Comparison of ENCODE assay signal across 11 cellular contexts in genomic region chr15:67127334-67127664, GRCh38.
DNase-seq lines count a peak whose midpoint lies in the region; ATAC-seq and TF ChIP-seq lines count a peak whose summit lies in the region.
"Had no signal": no experiment of that assay in that cellular context is flagged by ENCODE, and none has a peak within 500 bp of the region (broad histone marks: within the 10 kb centered on the region; RNA-seq: fewer than 3 reads in every experiment).

No MANE protein-coding gene starts in this region.

- H3K4me3 ChIP-seq in BLaER1 treated with 17β-estradiol and CSF1 and Interleukin-3, amounts not matched to agents 10 nM and 100 nM: peak overlapping the region in 4 of 10 experiments; percentile 11 to 39 (median 22); a peak in 4 of 20 replicates
- no peak overlapping the region for H3K4me3 ChIP-seq in WERI-Rb-1 (ENCODE audit: low read depth, low read length)

- H3K9me3 Mint-ChIP-seq in central memory CD8-positive, alpha-beta T cell: no peaks in the 10 kb centered on the region
- no peaks in the 10 kb centered on the region for H3K9me3 Mint-ChIP-seq in natural killer cell treated with Interleukin-12 subunit alpha and Interleukin-12 subunit beta and Interleukin-15 and Interleukin-18, amount 100 ng/mL, for 72 hours
- H3K9me3 Mint-ChIP-seq: activated naive CD8-positive, alpha-beta T cell treated with anti-CD3 and anti-CD28 coated beads, Interleukin-2, amount 10 ng/mL, durations not matched to agents 7 days and 5 days had no signal

- no peak for TF ChIP-seq CTCF in WERI-Rb-1 (IDR thresholded peaks at IDR 0.05; ENCODE audit: low read depth, low read length)

- peak overlapping the region; percentile 77 to 97 (median 91) for H3K4me2 ChIP-seq in BLaER1 treated with 17β-estradiol and CSF1 and Interleukin-3, amounts not matched to agents 10 nM and 100 nM

- H3K4me3 Mint-ChIP-seq in central memory CD8-positive, alpha-beta T cell: no peak overlapping the region
- H3K4me3 Mint-ChIP-seq in natural killer cell treated with Interleukin-12 subunit alpha and Interleukin-12 subunit beta and Interleukin-15 and Interleukin-18, amount 100 ng/mL, for 72 hours: peak overlapping the region; percentile 52
- H3K4me3 Mint-ChIP-seq: activated naive CD8-positive, alpha-beta T cell treated with anti-CD3 and anti-CD28 coated beads, Interleukin-2, amount 10 ng/mL, durations not matched to agents 7 days and 5 days had no signal

- peaks cover 35 to 97% (median 73%) of the 10 kb centered on the region in 11 experiments; a peak in 21 of 22 replicates for H3K36me3 ChIP-seq in BLaER1 treated with 17β-estradiol and CSF1 and Interleukin-3, amounts not matched to agents 10 nM and 100 nM
- H3K36me3 ChIP-seq in WERI-Rb-1: no peaks in the 10 kb centered on the region

- no peaks in the 10 kb centered on the region for H3K27me3 ChIP-seq in BLaER1 treated with 17β-estradiol and CSF1 and Interleukin-3, amounts not matched to agents 10 nM and 100 nM
- no peaks in the 10 kb centered on the region for H3K27me3 ChIP-seq in WERI-Rb-1 (ENCODE audit: insufficient read depth, low read depth, severe bottlenecking)

- peaks cover 72% of the 10 kb centered on the region for H3K4me1 Mint-ChIP-seq in central memory CD8-positive, alpha-beta T cell
- H3K4me1 Mint-ChIP-seq in natural killer cell treated with Interleukin-12 subunit alpha and Interleukin-12 subunit beta and Interleukin-15 and Interleukin-18, amount 100 ng/mL, for 72 hours (ENCODE audit: low read depth in 2 of 2): peaks cover 43 to 47% of the 10 kb centered on the region in 2 donors

- H3K9ac ChIP-seq in BLaER1 treated with 17β-estradiol and CSF1 and Interleukin-3, amounts not matched to agents 10 nM and 100 nM: peak overlapping the region in 6 of 11 experiments; percentile 0 to 82 (median 78); a peak in 11 of 22 replicates

- H3K9me3 ChIP-seq in BLaER1 treated with 17β-estradiol and CSF1 and Interleukin-3, amounts not matched to agents 10 nM and 100 nM (replicated peaks in 1 of 11): no peaks in the 10 kb centered on the region
- H3K9me3 ChIP-seq in WERI-Rb-1 (ENCODE audit: severe bottlenecking): no peaks in the 10 kb centered on the region

- DNase-seq in HPDE6-E6E7 (ENCODE audit: extremely low spot score) (peak; percentile 84), NCI-H524 (lab: John Stamatoyannopoulos, UW) (no peak), iPS-NIHi7 (ENCODE audit: extremely low spot score) (no peak), WERI-Rb-1 (no peak)
- no peak for DNase-seq in central memory CD8-positive, alpha-beta T cell (ENCODE audit: low spot score in 2 of 2)
- no peak for DNase-seq in natural killer cell treated with Interleukin-12 subunit alpha and Interleukin-12 subunit beta and Interleukin-15 and Interleukin-18, amount 100 ng/mL, for 72 hours (ENCODE audit: low spot score)
- DNase-seq: NCI-H2227 treated with DMSO at 0.1 percent for 48 hours; stimulated activated CD4-positive, alpha-beta T cell treated with anti-CD3 and anti-CD28 coated beads, Interleukin-2, amount 100 ng/mL, for 48 hours had no signal

- peaks cover 97 to 100% (median 99%) of the 10 kb centered on the region in 10 experiments for H3K4me1 ChIP-seq in BLaER1 treated with 17β-estradiol and CSF1 and Interleukin-3, amounts not matched to agents 10 nM and 100 nM

- H3K27ac ChIP-seq in BLaER1 treated with 17β-estradiol and CSF1 and Interleukin-3, amounts not matched to agents 10 nM and 100 nM: peak overlapping the region in 10 of 11 experiments; percentile 4 to 95 (median 76); a peak in 16 of 22 replicates
- no peak overlapping the region for H3K27ac ChIP-seq in WERI-Rb-1

- no peaks in the 10 kb centered on the region for H3K27me3 Mint-ChIP-seq in central memory CD8-positive, alpha-beta T cell
- no peaks in the 10 kb centered on the region for H3K27me3 Mint-ChIP-seq in natural killer cell treated with Interleukin-12 subunit alpha and Interleukin-12 subunit beta and Interleukin-15 and Interleukin-18, amount 100 ng/mL, for 72 hours
- H3K27me3 Mint-ChIP-seq: activated naive CD8-positive, alpha-beta T cell treated with anti-CD3 and anti-CD28 coated beads, Interleukin-2, amount 10 ng/mL, durations not matched to agents 7 days and 5 days had no signal

- H3K36me3 Mint-ChIP-seq in central memory CD8-positive, alpha-beta T cell (ENCODE audit: insufficient read depth): peaks cover 10% of the 10 kb centered on the region
- H3K36me3 Mint-ChIP-seq in natural killer cell treated with Interleukin-12 subunit alpha and Interleukin-12 subunit beta and Interleukin-15 and Interleukin-18, amount 100 ng/mL, for 72 hours: no peaks in the 10 kb centered on the region

- peak overlapping the region; percentile 17 for H3K27ac Mint-ChIP-seq in central memory CD8-positive, alpha-beta T cell (ENCODE audit: low read depth)
- peak overlapping the region; percentile 66 to 77 for H3K27ac Mint-ChIP-seq in natural killer cell treated with Interleukin-12 subunit alpha and Interleukin-12 subunit beta and Interleukin-15 and Interleukin-18, amount 100 ng/mL, for 72 hours
- H3K27ac Mint-ChIP-seq: activated naive CD8-positive, alpha-beta T cell treated with anti-CD3 and anti-CD28 coated beads, Interleukin-2, amount 10 ng/mL, durations not matched to agents 7 days and 5 days had no signal

- H4K20me1 ChIP-seq in BLaER1 treated with 17β-estradiol and CSF1 and Interleukin-3, amounts not matched to agents 10 nM and 100 nM: peaks cover 65 to 100% (median 94%) of the 10 kb centered on the region in 11 experiments

- no peak for ATAC-seq in central memory CD8-positive, alpha-beta T cell (replicated peaks; ENCODE audit: extremely low read depth, poor library complexity, severe bottlenecking)
- no peak for ATAC-seq in natural killer cell treated with Interleukin-12 subunit alpha and Interleukin-12 subunit beta and Interleukin-15 and Interleukin-18, amount 100 ng/mL, for 72 hours
- ATAC-seq in HG03565 (IDR thresholded peaks at IDR 0.05; ENCODE audit: unreplicated experiment): no peak
